ENCODE assay signal across 8 cellular contexts in genomic region chr15:69413822-69414701, GRCh38. TPM values are rescaled to one million over a fixed set of nuclear protein-coding genes. Genes with fewer than 3 reads are reported as not detected.
DNase-seq lines count a peak whose midpoint lies in the region; TF ChIP-seq lines count a peak whose summit lies in the region.

Gene KIF23, plus strand, starts transcription at chr15:69414349. Its CDS starts 117 bp downstream, at chr15:69414466.

- no peak for TF ChIP-seq CTCF in fibroblast of villous mesenchyme (IDR thresholded peaks at IDR 0.05; ENCODE audit: insufficient read depth, low read depth, low read length)
- no peak for TF ChIP-seq CTCF in neural cell (IDR thresholded peaks at IDR 0.05; ENCODE audit: poor library complexity, severe bottlenecking)
- no peak for TF ChIP-seq CTCF in stomach (IDR thresholded peaks at IDR 0.05)

- no peaks in the 10 kb centered on the region for H3K9me2 ChIP-seq in neural cell (ENCODE audit: insufficient read depth, low read length)

- intact Hi-C loops in stomach (cut with DNase I; ENCODE audit: low total_unique reads): no loop called here

- peak; percentile 29 for TF ChIP-seq RAD21 in neural cell (conservative IDR thresholded peaks at IDR 0.05)

- no peaks in the 10 kb centered on the region for H4K20me1 ChIP-seq in neural cell (ENCODE audit: insufficient read depth)

- WGBS in stomach, 5 donors: 1 to 4% (median 2%) methylated on average over 31 to 78 of the region's 78 CpGs

- peaks cover 11 to 23% (median 18%) of the 10 kb centered on the region in 4 donors for H3K4me1 ChIP-seq in stomach

- TF ChIP-seq EP300 in neural cell (conservative IDR thresholded peaks at IDR 0.05; ENCODE audit: poor library complexity, severe bottlenecking) (peak; percentile 17), stomach (IDR thresholded peaks at IDR 0.05) (no peak)

- no peaks in the 10 kb centered on the region for H3K9me3 ChIP-seq in neural cell (ENCODE audit: low read length)
- no peaks in the 10 kb centered on the region for H3K9me3 ChIP-seq in stomach

- H3K36me3 ChIP-seq in H7 (replicated peaks; ENCODE audit: control insufficient read depth, insufficient read depth, low read length): peaks cover 13% of the 10 kb centered on the region
- H3K36me3 ChIP-seq in neural cell (ENCODE audit: insufficient read depth, low read length): no peaks in the 10 kb centered on the region
- peaks cover 0 to 5% (median 2%) of the 10 kb centered on the region in 4 donors for H3K36me3 ChIP-seq in stomach

- H3K4me3 ChIP-seq in H7 (ENCODE audit: insufficient read depth, low read depth, low read length) (peak within 1 kb of the TSS; percentile 65), fibroblast of villous mesenchyme (ENCODE audit: low read depth, low read length) (peak within 1 kb of the TSS; percentile 92), neural cell (ENCODE audit: low read length) (peak within 1 kb of the TSS; percentile 70), stomach (peak within 1 kb of the TSS; percentile 82 to 99 (median 88))

- H3F3A ChIP-seq in neural cell (ENCODE audit: insufficient read depth, low read length, poor library complexity, severe bottlenecking): no peaks in the 10 kb centered on the region

- DNase-seq in ELR (ENCODE audit: low read depth) (peak; percentile 95), H7 (peak; percentile 96), M059J (ENCODE audit: low read depth) (peak; percentile 95), SIG-M5 (lab: John Stamatoyannopoulos, UW) (peak; percentile 77), fibroblast of villous mesenchyme (ENCODE audit: low read depth) (peak; percentile 94), stomach (peak; percentile 91)
- peak; percentile 98 for DNase-seq in activated effector memory CD4-positive, alpha-beta T cell treated with anti-CD3 and anti-CD28 coated beads, Interleukin-2, amount 50 U/mL, for 16 hours

- no peak within 1 kb of the TSS for H3K27ac ChIP-seq in neural cell (ENCODE audit: low read length)
- peak within 1 kb of the TSS in 4 of 5 donors; percentile 73 to 84 (median 82) for H3K27ac ChIP-seq in stomach

- H3K4me2 ChIP-seq in neural cell (ENCODE audit: low read length): peak within 1 kb of the TSS; percentile 57

- H2AFZ ChIP-seq in neural cell (ENCODE audit: low read depth, low read length): no peak within 1 kb of the TSS

- H3K27me3 ChIP-seq in H7 (ENCODE audit: control insufficient read depth, insufficient read depth, low read length) (no peaks in the 10 kb centered on the region), neural cell (ENCODE audit: insufficient read depth, low read depth, low read length) (no peaks in the 10 kb centered on the region), stomach (no peaks in the 10 kb centered on the region)

- no peak for TF ChIP-seq POLR2A in stomach (IDR thresholded peaks at IDR 0.05)

- peaks cover 20% of the 10 kb centered on the region for H3K79me2 ChIP-seq in neural cell (replicated peaks; ENCODE audit: insufficient read depth, low read length)

- no peak within 1 kb of the TSS for H3K9ac ChIP-seq in neural cell (ENCODE audit: low read length)

TF ChIP-seq in neural cell, 6 proteins besides CTCF, POLR2A, EP300 and RAD21:
- TF ChIP-seq EZH2 (IDR thresholded peaks at IDR 0.05; ENCODE audit: borderline replicate concordance, insufficient read depth, low read length, poor library complexity, severe bottlenecking): no peak
- TF ChIP-seq POLR2AphosphoS5 (IDR thresholded peaks at IDR 0.05): peak; percentile 30
- TF ChIP-seq REST (IDR thresholded peaks at IDR 0.05; ENCODE audit: borderline replicate concordance): no peak
- TF ChIP-seq MXI1 (conservative IDR thresholded peaks at IDR 0.05; ENCODE audit: poor library complexity, severe bottlenecking): peak; percentile 100
- TF ChIP-seq SMC3 (conservative IDR thresholded peaks at IDR 0.05; ENCODE audit: poor library complexity): no peak

RNA-seq across cellular contexts. Expression of gene KIF23, which starts in this region (rescaled TPM):
- 68.6 and 81.9 TPM in 2 replicates for total RNA-seq in H7 (2014; rRNA removed; shearing (Covaris generic))
- 73.1 and 102 TPM in 2 replicates for total RNA-seq in M059J (2014; rRNA removed; shearing (Covaris generic))
- 34.5 and 60.5 TPM in 2 replicates for total RNA-seq in fibroblast of villous mesenchyme
- 1.7 and 2.0 TPM in 2 replicates for polyA plus RNA-seq in neural cell
- 1.5 and 3.7 TPM in 2 replicates for polyA minus RNA-seq in neural cell
- total RNA-seq in stomach: 10 to 100 TPM in 3 of 5 donors, 1 to 10 TPM in 2; 8.0 to 26.3 (median 17.1) TPM
- polyA plus RNA-seq in stomach: 1 to 10 TPM; 2.1 to 5.7 (median 2.4) TPM
